3 cellular contexts compared by ENCODE assay signal in the genomic region with DNA sequence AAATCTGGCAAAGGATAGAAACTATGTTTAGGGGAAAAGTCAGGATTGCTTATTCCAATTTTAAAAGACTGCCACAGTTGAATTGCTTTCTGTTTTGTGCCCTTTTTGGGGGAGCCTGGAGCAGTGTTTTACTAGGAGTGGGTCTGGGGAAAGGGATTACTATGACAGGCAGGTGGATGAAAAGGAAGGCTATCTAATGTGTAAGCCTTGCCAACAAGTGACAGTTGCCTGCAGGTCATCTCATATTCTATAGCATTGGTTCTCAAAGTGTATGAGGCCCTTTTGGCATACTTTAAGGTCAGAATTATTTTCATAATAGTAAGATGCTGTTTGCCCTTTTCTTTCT.
TF ChIP-seq lines count a peak whose summit lies in the region.

No MANE protein-coding gene starts in this region.

TF ChIP-seq in GM23338, 12 proteins besides CTCF, POLR2A, EP300 and RAD21 (continues in another document):
- no peak for TF ChIP-seq POLR2AphosphoS5 (IDR thresholded peaks at IDR 0.05; ENCODE audit: low read depth)
- no peak for TF ChIP-seq ZNF331 (CRISPR knock-in tag; IDR thresholded peaks at IDR 0.05; ENCODE audit: low read depth)
- no peak for TF ChIP-seq NANOG (IDR thresholded peaks at IDR 0.05; ENCODE audit: borderline replicate concordance)
- TF ChIP-seq EZH2 (IDR thresholded peaks at IDR 0.05; ENCODE audit: low read depth, unreplicated experiment): no peak
- TF ChIP-seq, protein P1, sequence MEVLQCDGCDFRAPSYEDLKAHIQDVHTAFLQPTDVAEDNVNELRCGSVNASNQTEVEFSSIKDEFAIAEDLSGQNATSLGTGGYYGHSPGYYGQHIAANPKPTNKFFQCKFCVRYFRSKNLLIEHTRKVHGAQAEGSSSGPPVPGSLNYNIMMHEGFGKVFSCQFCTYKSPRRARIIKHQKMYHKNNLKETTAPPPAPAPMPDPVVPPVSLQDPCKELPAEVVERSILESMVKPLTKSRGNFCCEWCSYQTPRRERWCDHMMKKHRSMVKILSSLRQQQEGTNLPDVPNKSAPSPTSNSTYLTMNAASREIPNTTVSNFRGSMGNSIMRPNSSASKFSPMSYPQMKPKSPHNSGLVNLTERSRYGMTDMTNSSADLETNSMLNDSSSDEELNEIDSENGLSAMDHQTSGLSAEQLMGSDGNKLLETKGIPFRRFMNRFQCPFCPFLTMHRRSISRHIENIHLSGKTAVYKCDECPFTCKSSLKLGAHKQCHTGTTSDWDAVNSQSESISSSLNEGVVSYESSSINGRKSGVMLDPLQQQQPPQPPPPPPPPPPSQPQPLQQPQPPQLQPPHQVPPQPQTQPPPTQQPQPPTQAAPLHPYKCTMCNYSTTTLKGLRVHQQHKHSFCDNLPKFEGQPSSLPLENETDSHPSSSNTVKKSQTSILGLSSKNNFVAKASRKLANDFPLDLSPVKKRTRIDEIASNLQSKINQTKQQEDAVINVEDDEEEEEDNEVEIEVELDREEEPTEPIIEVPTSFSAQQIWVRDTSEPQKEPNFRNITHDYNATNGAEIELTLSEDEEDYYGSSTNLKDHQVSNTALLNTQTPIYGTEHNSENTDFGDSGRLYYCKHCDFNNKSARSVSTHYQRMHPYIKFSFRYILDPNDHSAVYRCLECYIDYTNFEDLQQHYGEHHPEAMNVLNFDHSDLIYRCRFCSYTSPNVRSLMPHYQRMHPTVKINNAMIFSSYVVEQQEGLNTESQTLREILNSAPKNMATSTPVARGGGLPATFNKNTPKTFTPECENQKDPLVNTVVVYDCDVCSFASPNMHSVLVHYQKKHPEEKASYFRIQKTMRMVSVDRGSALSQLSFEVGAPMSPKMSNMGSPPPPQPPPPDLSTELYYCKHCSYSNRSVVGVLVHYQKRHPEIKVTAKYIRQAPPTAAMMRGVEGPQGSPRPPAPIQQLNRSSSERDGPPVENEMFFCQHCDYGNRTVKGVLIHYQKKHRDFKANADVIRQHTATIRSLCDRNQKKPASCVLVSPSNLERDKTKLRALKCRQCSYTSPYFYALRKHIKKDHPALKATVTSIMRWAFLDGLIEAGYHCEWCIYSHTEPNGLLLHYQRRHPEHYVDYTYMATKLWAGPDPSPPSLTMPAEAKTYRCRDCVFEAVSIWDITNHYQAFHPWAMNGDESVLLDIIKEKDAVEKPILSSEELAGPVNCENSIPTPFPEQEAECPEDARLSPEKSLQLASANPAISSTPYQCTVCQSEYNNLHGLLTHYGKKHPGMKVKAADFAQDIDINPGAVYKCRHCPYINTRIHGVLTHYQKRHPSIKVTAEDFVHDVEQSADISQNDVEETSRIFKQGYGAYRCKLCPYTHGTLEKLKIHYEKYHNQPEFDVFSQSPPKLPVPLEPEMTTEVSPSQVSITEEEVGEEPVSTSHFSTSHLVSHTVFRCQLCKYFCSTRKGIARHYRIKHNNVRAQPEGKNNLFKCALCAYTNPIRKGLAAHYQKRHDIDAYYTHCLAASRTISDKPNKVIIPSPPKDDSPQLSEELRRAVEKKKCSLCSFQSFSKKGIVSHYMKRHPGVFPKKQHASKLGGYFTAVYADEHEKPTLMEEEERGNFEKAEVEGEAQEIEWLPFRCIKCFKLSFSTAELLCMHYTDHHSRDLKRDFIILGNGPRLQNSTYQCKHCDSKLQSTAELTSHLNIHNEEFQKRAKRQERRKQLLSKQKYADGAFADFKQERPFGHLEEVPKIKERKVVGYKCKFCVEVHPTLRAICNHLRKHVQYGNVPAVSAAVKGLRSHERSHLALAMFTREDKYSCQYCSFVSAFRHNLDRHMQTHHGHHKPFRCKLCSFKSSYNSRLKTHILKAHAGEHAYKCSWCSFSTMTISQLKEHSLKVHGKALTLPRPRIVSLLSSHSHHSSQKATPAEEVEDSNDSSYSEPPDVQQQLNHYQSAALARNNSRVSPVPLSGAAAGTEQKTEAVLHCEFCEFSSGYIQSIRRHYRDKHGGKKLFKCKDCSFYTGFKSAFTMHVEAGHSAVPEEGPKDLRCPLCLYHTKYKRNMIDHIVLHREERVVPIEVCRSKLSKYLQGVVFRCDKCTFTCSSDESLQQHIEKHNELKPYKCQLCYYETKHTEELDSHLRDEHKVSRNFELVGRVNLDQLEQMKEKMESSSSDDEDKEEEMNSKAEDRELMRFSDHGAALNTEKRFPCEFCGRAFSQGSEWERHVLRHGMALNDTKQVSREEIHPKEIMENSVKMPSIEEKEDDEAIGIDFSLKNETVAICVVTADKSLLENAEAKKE (CRISPR knock-in tag; IDR thresholded peaks at IDR 0.05): no peak
- TF ChIP-seq STAT1 (IDR thresholded peaks at IDR 0.05; ENCODE audit: unreplicated experiment): no peak
- TF ChIP-seq JUNB (IDR thresholded peaks at IDR 0.05; ENCODE audit: unreplicated experiment): no peak
- TF ChIP-seq ZNF114 (CRISPR knock-in tag; IDR thresholded peaks at IDR 0.05): no peak

TF ChIP-seq in endothelial cell of umbilical vein, 7 proteins besides CTCF, POLR2A, EP300 and RAD21:
- TF ChIP-seq FOS (IDR thresholded peaks at IDR 0.05; ENCODE audit: borderline replicate concordance, insufficient read depth, low read length) (no peak), POLR2AphosphoS5 (IDR thresholded peaks at IDR 0.05; ENCODE audit: insufficient read depth, low read depth, low read length) (peak; percentile 25)

TF ChIP-seq in SK-N-SH, 30 proteins besides CTCF, POLR2A, EP300 and RAD21:
- TF ChIP-seq JUND (IDR thresholded peaks at IDR 0.05): no peak
- TF ChIP-seq GATA2 (CRISPR knock-in tag; IDR thresholded peaks at IDR 0.05): no peak
- TF ChIP-seq TCF12 (IDR thresholded peaks at IDR 0.05): no peak
- no peak for TF ChIP-seq SMC3 (IDR thresholded peaks at IDR 0.05; ENCODE audit: low read depth, low read length)
